Comparison of ENCODE assay signal across 8 cellular contexts in genomic region chr16:2682209-2683021, GRCh38. TPM values are rescaled to one million over a fixed set of nuclear protein-coding genes. Genes with fewer than 3 reads are reported as not detected.
A peak's percentile ranks its signal among the peaks of the same experiment; 100 is the strongest.
DNase-seq lines count a peak whose midpoint lies in the region; ATAC-seq and TF ChIP-seq lines count a peak whose summit lies in the region.

TSS of gene KCTD5 (plus strand) at chr16:2682523. CDS start at chr16:2682549, 26 bp downstream.

- H3K4me2 ChIP-seq in OCI-LY3 (ENCODE audit: low read length), result peak within 1 kb of the TSS; percentile 61

- peak within 1 kb of the TSS; percentile 92 for H3K9ac ChIP-seq in OCI-LY3 (ENCODE audit: low read length)

- peaks cover 6% of the 10 kb centered on the region for H4K20me1 ChIP-seq in OCI-LY3 (ENCODE audit: insufficient read depth, low read length)

- no peaks in the 10 kb centered on the region for H3K27me3 ChIP-seq in OCI-LY3 (ENCODE audit: low read depth, low read length)

- H3K4me3 Mint-ChIP-seq in endothelial cell (ENCODE audit: unreplicated experiment), result peak within 1 kb of the TSS; percentile 96
- peak within 1 kb of the TSS; percentile 93 for H3K4me3 Mint-ChIP-seq in mesothelial cell of epicardium

- no peaks in the 10 kb centered on the region for H3K9me3 ChIP-seq in OCI-LY3 (ENCODE audit: insufficient read depth, low read length)

- H3K36me3 ChIP-seq in OCI-LY3 (replicated peaks; ENCODE audit: low read depth, low read length), result no peaks in the 10 kb centered on the region

- H3K79me2 ChIP-seq in OCI-LY3 (ENCODE audit: low read length), result peaks cover 49% of the 10 kb centered on the region

- TF ChIP-seq CTCF in OCI-LY3 (IDR thresholded peaks at IDR 0.05; ENCODE audit: low read depth, low read length) (no peak), endothelial cell (IDR thresholded peaks at IDR 0.05; ENCODE audit: unreplicated experiment) (no peak), mesothelial cell of epicardium (IDR thresholded peaks at IDR 0.05; ENCODE audit: unreplicated experiment) (no peak)

- H3K36me3 Mint-ChIP-seq in endothelial cell (ENCODE audit: low read depth, unreplicated experiment), result no peaks in the 10 kb centered on the region
- H3K36me3 Mint-ChIP-seq in mesothelial cell of epicardium, result no peaks in the 10 kb centered on the region

- H3K4me1 ChIP-seq in OCI-LY3 (ENCODE audit: low read length), result peaks cover 24% of the 10 kb centered on the region

- DNase-seq in COR-L47 (lab: John Stamatoyannopoulos, UW), result peak; percentile 93
- peak; percentile 97 for DNase-seq in HuH-7 (ENCODE audit: low spot score)
- DNase-seq in activated CD8-positive, alpha-beta memory T cell treated with anti-CD3 and anti-CD28 coated beads, Interleukin-2, amount 50 U/mL, for 48 hours, result peak; percentile 98
- DNase-seq in endothelial cell (ENCODE audit: low spot score), result peak; percentile 95
- peak; percentile 89 to 94 for DNase-seq in mesothelial cell of epicardium (ENCODE audit: low spot score in 2 of 2, unreplicated experiment in 2 of 2)
- DNase-seq in stimulated activated CD8-positive, alpha-beta memory T cell treated with anti-CD3 and anti-CD28 coated beads, Interleukin-15, amount 100 ng/mL, for 4 hours (ENCODE audit: low read depth in 2 of 2), result peak; percentile 90 to 94

- peak within 1 kb of the TSS; percentile 84 for H3K4me3 ChIP-seq in OCI-LY3 (ENCODE audit: low read length)

- ATAC-seq in GM21423 (IDR thresholded peaks at IDR 0.05; ENCODE audit: unreplicated experiment), result peak; percentile 57

- H3K9me3 Mint-ChIP-seq in endothelial cell (ENCODE audit: unreplicated experiment), result no peaks in the 10 kb centered on the region
- no peaks in the 10 kb centered on the region for H3K9me3 Mint-ChIP-seq in mesothelial cell of epicardium

- H3K4me1 Mint-ChIP-seq in endothelial cell (ENCODE audit: unreplicated experiment) (peaks cover 15% of the 10 kb centered on the region), mesothelial cell of epicardium (peaks cover 8% of the 10 kb centered on the region)

- H3K27me3 Mint-ChIP-seq in endothelial cell (ENCODE audit: unreplicated experiment) (peaks cover 4% of the 10 kb centered on the region), mesothelial cell of epicardium (ENCODE audit: low read depth) (no peaks in the 10 kb centered on the region)

- peak within 1 kb of the TSS; percentile 62 for H3K27ac ChIP-seq in OCI-LY3 (ENCODE audit: low read length)

- peak within 1 kb of the TSS; percentile 95 for H3K27ac Mint-ChIP-seq in endothelial cell (ENCODE audit: unreplicated experiment)
- H3K27ac Mint-ChIP-seq in mesothelial cell of epicardium, result peak within 1 kb of the TSS; percentile 96

- no peak within 1 kb of the TSS; the same call in 1 of the 2 replicates for H2AFZ ChIP-seq in OCI-LY3 (ENCODE audit: low read depth, low read length)

RNA-seq across cellular contexts. Expression of gene KCTD5, which starts in this region (rescaled TPM):
- total RNA-seq in endothelial cell (ENCODE audit: unreplicated experiment), result 24.3 TPM
- 21.0 to 24.1 TPM (median 23.5 TPM) in 3 replicates for total RNA-seq in mesothelial cell of epicardium

Comparison
In these comparisons a context has a peak if more than half of its experiments do, and no peak if none do; other contexts are left out.
1. Peak in every context shown above with its lines: DNase-seq, ATAC-seq, H3K4me3 ChIP-seq and H3K27ac ChIP-seq.